Comparison of ENCODE assay signal across 10 cellular contexts in genomic region chr6:6885521-6886088, GRCh38.
DNase-seq lines count a peak whose midpoint lies in the region; ATAC-seq and TF ChIP-seq lines count a peak whose summit lies in the region.
"Had no signal": no experiment of that assay in that cellular context is flagged by ENCODE, and none has a peak within 500 bp of the region (broad histone marks: within the 10 kb centered on the region; RNA-seq: fewer than 3 reads in every experiment).

No MANE protein-coding gene starts in this region.

- no peak overlapping the region for H3K4me2 ChIP-seq in trophoblast cell (ENCODE audit: low read length)
- H3K4me2 ChIP-seq: KMS-11 had no signal

- H3K4me3 ChIP-seq in trophoblast cell (ENCODE audit: low read depth, low read length) (no peak overlapping the region), esophagus muscularis mucosa (no peak overlapping the region)
- H3K4me3 ChIP-seq: SJSA1 had no signal

- no peaks in the 10 kb centered on the region for H3K36me3 ChIP-seq in trophoblast cell (ENCODE audit: control insufficient read depth in 1 of 2, insufficient read depth in 2 of 2, low read length in 2 of 2)
- H3K36me3 ChIP-seq in esophagus muscularis mucosa: no peaks in the 10 kb centered on the region
- H3K36me3 ChIP-seq: SJSA1 had no signal

- H3K9ac ChIP-seq in trophoblast cell (ENCODE audit: low read length): no peak overlapping the region
- H3K9ac ChIP-seq: KMS-11 had no signal

- WGBS in trophoblast cell (ENCODE audit: extremely low coverage, insufficient coverage, insufficient read length): no CpG with 5 or more reads among the region's 15 CpGs
- 79% methylated on average over 14 of the region's 15 CpGs for WGBS in esophagus muscularis mucosa

- H3K4me1 ChIP-seq in trophoblast cell (ENCODE audit: control insufficient read depth in 1 of 2, insufficient read depth in 2 of 2, low read length in 2 of 2) (peaks cover 9 to 10% of the 10 kb centered on the region in 2 experiments), esophagus muscularis mucosa (peaks cover 0 to 6% (median 4%) of the 10 kb centered on the region in 4 donors)
- H3K4me1 ChIP-seq: SJSA1 had no signal

- H3K27me3 ChIP-seq in trophoblast cell (ENCODE audit: insufficient read depth, low read length) (no peaks in the 10 kb centered on the region), esophagus muscularis mucosa (no peaks in the 10 kb centered on the region)
- H3K27me3 ChIP-seq: SJSA1 had no signal

- peak overlapping the region; percentile 15 for H2AFZ ChIP-seq in trophoblast cell (ENCODE audit: insufficient read depth, low read length, poor library complexity)

- H2BK120ac ChIP-seq in trophoblast cell (ENCODE audit: insufficient read depth, low read length, poor library complexity): peak overlapping the region; percentile 44

- no peak for TF ChIP-seq CTCF in esophagus muscularis mucosa (IDR thresholded peaks at IDR 0.05)

- H3K79me2 ChIP-seq in trophoblast cell (ENCODE audit: control insufficient read depth, insufficient read depth, low read length, poor library complexity): no peaks in the 10 kb centered on the region

- TF ChIP-seq POLR2A in esophagus muscularis mucosa (IDR thresholded peaks at IDR 0.05; ENCODE audit: low read depth): no peak

- no peak overlapping the region for H2BK12ac ChIP-seq in trophoblast cell (ENCODE audit: low read length)

- no peak for TF ChIP-seq EP300 in esophagus muscularis mucosa (IDR thresholded peaks at IDR 0.05)

- H3K23ac ChIP-seq in trophoblast cell (ENCODE audit: low read length): no peak overlapping the region

- peak overlapping the region; percentile 3 for H3K14ac ChIP-seq in trophoblast cell (ENCODE audit: low read length)

- peak; percentile 85 for DNase-seq in CD1c-positive myeloid dendritic cell (ENCODE audit: extremely low spot score)
- DNase-seq in RPMI8226: peak; percentile 28
- DNase-seq in Right ventricle myocardium superior: peak; percentile 85
- DNase-seq in trophoblast cell: peak; percentile 34 to 54
- DNase-seq in stimulated activated CD4-positive, alpha-beta T cell treated with anti-CD3 and anti-CD28 coated beads, Interleukin-1b, Interleukin-23, amount 100 ng/mL, for 48 hours: no peak
- DNase-seq in esophagus muscularis mucosa (ENCODE audit: extremely low spot score): no peak

- no peak overlapping the region for H3K4ac ChIP-seq in trophoblast cell (ENCODE audit: low read depth, low read length)

- H3K9me3 ChIP-seq in trophoblast cell (ENCODE audit: insufficient read depth, low read depth, low read length) (no peaks in the 10 kb centered on the region), esophagus muscularis mucosa (no peaks in the 10 kb centered on the region)
- H3K9me3 ChIP-seq: SJSA1 had no signal

- ATAC-seq in Right ventricle myocardium superior (ENCODE audit: poor library complexity) (peak; percentile 80), GM18519 (IDR thresholded peaks at IDR 0.05; ENCODE audit: low FRiP score, unreplicated experiment) (no peak), GM21529 (IDR thresholded peaks at IDR 0.05; ENCODE audit: unreplicated experiment) (no peak)

- H2BK5ac ChIP-seq in trophoblast cell (ENCODE audit: low read depth, low read length, poor library complexity): peak overlapping the region; percentile 0

- peak overlapping the region; percentile 45 for H3K18ac ChIP-seq in trophoblast cell (ENCODE audit: low read length)

- peak overlapping the region; percentile 8 for H4K91ac ChIP-seq in trophoblast cell (ENCODE audit: low read depth, low read length)

- peak overlapping the region; percentile 1 for H4K8ac ChIP-seq in trophoblast cell (ENCODE audit: low read depth, low read length)

- H3K79me1 ChIP-seq in trophoblast cell (ENCODE audit: low read length): peaks cover 14% of the 10 kb centered on the region

- H3K27ac ChIP-seq in trophoblast cell (ENCODE audit: low read depth, low read length) (peak overlapping the region; percentile 13), esophagus muscularis mucosa (replicated peaks in 1 of 4) (peak overlapping the region in 1 of 4 donors; percentile 45)
- H3K27ac ChIP-seq: KMS-11, SJSA1 had no signal

- no peak overlapping the region for H4K12ac ChIP-seq in trophoblast cell (ENCODE audit: low read depth, low read length)

- H2AK5ac ChIP-seq in trophoblast cell (ENCODE audit: low read length): no peak overlapping the region

- intact Hi-C loops in Right ventricle myocardium superior (cut with DNase I) (no loop called here), esophagus muscularis mucosa (cut with DNase I) (no loop called here)

Comparison
In these comparisons a context has a peak if more than half of its experiments do, and no peak if none do; other contexts are left out.
1. DNase-seq: peak in CD1c-positive myeloid dendritic cell (single experiment), RPMI8226 (single experiment), Right ventricle myocardium superior (single experiment) and trophoblast cell (2 of 2); none in stimulated activated CD4-positive, alpha-beta T cell treated with anti-CD3 and anti-CD28 coated beads, Interleukin-1b, Interleukin-23, amount 100 ng/mL, for 48 hours (single experiment) and esophagus muscularis mucosa (single experiment).